1 cellular context compared by ENCODE assay signal in the genomic region with DNA sequence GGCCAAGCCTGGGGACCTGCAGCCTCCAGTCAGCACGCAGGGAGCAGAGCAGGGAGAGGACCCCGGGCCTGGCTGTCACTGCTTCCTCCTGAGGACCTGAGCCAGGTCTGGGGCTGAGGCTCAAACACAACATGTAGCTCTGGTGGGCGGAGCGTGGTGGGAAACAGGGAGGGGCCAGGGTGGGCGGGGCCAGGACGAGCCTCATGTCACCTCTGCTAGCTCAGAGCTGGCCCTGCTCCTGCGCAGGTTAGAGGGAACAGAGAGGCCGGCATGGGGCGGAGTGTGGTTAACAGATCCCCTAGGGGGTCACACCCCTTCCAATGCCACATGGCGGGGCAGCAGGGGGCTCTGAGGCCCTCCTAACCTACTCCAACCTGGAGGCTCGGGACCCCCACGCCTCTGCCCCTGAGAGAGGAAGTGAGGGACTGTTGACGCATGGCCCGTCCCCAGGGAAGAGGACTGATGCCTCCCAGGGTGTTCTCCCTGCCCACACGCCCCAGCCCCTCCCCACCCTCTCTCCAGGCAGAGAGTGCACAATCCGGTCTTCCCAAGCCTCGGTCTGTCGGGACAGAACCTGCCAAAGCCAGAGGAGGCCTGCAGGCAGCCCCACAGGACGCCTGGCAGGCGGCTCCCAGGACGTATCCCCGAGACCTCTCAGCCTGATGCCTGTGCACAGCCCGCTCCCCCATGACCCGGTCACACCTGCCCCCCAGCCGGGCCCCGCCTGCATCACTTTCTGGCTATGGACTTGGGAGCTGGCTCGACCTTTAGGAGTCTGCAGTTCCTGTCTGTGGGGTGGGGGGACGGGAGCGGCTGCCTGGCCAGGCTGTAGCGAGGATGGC.
TF ChIP-seq lines count a peak whose summit lies in the region.

No MANE protein-coding gene starts in this region.

TF ChIP-seq in K562, 482 proteins besides CTCF, POLR2A, EP300 and RAD21 (continued from another document and continues in another):
- no peak for TF ChIP-seq MGA (IDR thresholded peaks at IDR 0.05)
- no peak for TF ChIP-seq MIER1 (IDR thresholded peaks at IDR 0.05; ENCODE audit: low read depth)
- peak; percentile 34 to 83; a peak in 2 of 4 replicates for TF ChIP-seq SIN3A (IDR thresholded peaks at IDR 0.05; ENCODE audit: borderline replicate concordance in 2 of 2, control insufficient read depth in 1 of 2, low read depth in 2 of 2, low read length in 2 of 2)
- TF ChIP-seq ZC3H11A (IDR thresholded peaks at IDR 0.05; ENCODE audit: low read depth, low read length), result no peak
- TF ChIP-seq ARID2 (IDR thresholded peaks at IDR 0.05), result no peak
- no peak for TF ChIP-seq NR2C1 (IDR thresholded peaks at IDR 0.05)
- no peak for TF ChIP-seq NR2C1 (tag; IDR thresholded peaks at IDR 0.05)
- TF ChIP-seq, protein P1, sequence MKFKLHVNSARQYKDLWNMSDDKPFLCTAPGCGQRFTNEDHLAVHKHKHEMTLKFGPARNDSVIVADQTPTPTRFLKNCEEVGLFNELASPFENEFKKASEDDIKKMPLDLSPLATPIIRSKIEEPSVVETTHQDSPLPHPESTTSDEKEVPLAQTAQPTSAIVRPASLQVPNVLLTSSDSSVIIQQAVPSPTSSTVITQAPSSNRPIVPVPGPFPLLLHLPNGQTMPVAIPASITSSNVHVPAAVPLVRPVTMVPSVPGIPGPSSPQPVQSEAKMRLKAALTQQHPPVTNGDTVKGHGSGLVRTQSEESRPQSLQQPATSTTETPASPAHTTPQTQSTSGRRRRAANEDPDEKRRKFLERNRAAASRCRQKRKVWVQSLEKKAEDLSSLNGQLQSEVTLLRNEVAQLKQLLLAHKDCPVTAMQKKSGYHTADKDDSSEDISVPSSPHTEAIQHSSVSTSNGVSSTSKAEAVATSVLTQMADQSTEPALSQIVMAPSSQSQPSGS (CRISPR knock-in tag; IDR thresholded peaks at IDR 0.05), result no peak
- 0 out of 2 replicates have a peak, but pooled peaks have one; percentile 36 for TF ChIP-seq TARDBP (IDR thresholded peaks at IDR 0.05)
- no peak for TF ChIP-seq POLR2B (IDR thresholded peaks at IDR 0.05; ENCODE audit: low read depth, partially characterized antibody)
- no peak for TF ChIP-seq HMG20A (CRISPR knock-in tag; conservative IDR thresholded peaks at IDR 0.05)
- TF ChIP-seq GTF2E2 (tag; IDR thresholded peaks at IDR 0.05), result no peak
- no peak for TF ChIP-seq MTA1 (IDR thresholded peaks at IDR 0.05; ENCODE audit: borderline replicate concordance)
- no peak for TF ChIP-seq NFRKB (IDR thresholded peaks at IDR 0.05; ENCODE audit: low read depth)
- no peak for TF ChIP-seq ZNF57 (CRISPR knock-in tag; IDR thresholded peaks at IDR 0.05)
- TF ChIP-seq GTF2F1 (IDR thresholded peaks at IDR 0.05; ENCODE audit: low read depth, low read length), result no peak
- TF ChIP-seq ZBTB5 (IDR thresholded peaks at IDR 0.05), result no peak
- no peak for TF ChIP-seq SREBF1 (IDR thresholded peaks at IDR 0.05; ENCODE audit: borderline replicate concordance, low read depth, low read length)
- peak; percentile 9; the same call in 1 of the 2 replicates for TF ChIP-seq SMARCA4 (IDR thresholded peaks at IDR 0.05)
- TF ChIP-seq MCM5 (IDR thresholded peaks at IDR 0.05; ENCODE audit: low read depth), result no peak
- TF ChIP-seq CREB3 (tag; conservative IDR thresholded peaks at IDR 0.05; ENCODE audit: low read depth), result no peak
- no peak for TF ChIP-seq NCOR1 (IDR thresholded peaks at IDR 0.05)
- no peak for TF ChIP-seq SP2 (IDR thresholded peaks at IDR 0.05; ENCODE audit: extremely low read depth, low read depth, low read length, poor library complexity, severe bottlenecking)
- TF ChIP-seq ZNF347 (CRISPR knock-in tag; IDR thresholded peaks at IDR 0.05; ENCODE audit: low read depth), result no peak
- no peak for TF ChIP-seq NBN (IDR thresholded peaks at IDR 0.05; ENCODE audit: low read depth)
- TF ChIP-seq, protein P2, sequence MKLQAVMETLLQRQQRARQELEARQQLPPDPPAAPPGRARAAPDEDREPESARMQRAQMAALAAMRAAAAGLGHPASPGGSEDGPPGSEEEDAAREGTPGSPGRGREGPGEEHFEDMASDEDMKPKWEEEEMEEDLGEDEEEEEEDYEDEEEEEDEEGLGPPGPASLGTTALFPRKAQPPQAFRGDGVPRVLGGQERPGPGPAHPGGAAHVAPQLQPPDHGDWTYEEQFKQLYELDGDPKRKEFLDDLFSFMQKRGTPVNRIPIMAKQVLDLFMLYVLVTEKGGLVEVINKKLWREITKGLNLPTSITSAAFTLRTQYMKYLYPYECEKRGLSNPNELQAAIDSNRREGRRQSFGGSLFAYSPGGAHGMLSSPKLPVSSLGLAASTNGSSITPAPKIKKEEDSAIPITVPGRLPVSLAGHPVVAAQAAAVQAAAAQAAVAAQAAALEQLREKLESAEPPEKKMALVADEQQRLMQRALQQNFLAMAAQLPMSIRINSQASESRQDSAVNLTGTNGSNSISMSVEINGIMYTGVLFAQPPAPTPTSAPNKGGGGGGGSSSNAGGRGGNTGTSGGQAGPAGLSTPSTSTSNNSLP (IDR thresholded peaks at IDR 0.05; ENCODE audit: borderline replicate concordance, low read depth, low read length), result no peak
- TF ChIP-seq FOXM1 (IDR thresholded peaks at IDR 0.05; ENCODE audit: low read depth), result no peak
- TF ChIP-seq FOXM1 (CRISPR knock-in tag; IDR thresholded peaks at IDR 0.05; ENCODE audit: low read depth), result no peak
- TF ChIP-seq ESRRB (CRISPR knock-in tag; IDR thresholded peaks at IDR 0.05; ENCODE audit: borderline replicate concordance), result no peak
- TF ChIP-seq XRCC4 (IDR thresholded peaks at IDR 0.05; ENCODE audit: extremely low read depth, insufficient read depth, insufficient read length), result no peak
- TF ChIP-seq ZKSCAN1 (IDR thresholded peaks at IDR 0.05; ENCODE audit: low read depth, low read length), result no peak
- no peak for TF ChIP-seq CHD1 (IDR thresholded peaks at IDR 0.05; ENCODE audit: low read length)
- TF ChIP-seq ETV1 (tag; conservative IDR thresholded peaks at IDR 0.05; ENCODE audit: low read depth), result no peak
- TF ChIP-seq RNF219 (CRISPR knock-in tag; IDR thresholded peaks at IDR 0.05), result no peak
- TF ChIP-seq VEZF1 (CRISPR knock-in tag; IDR thresholded peaks at IDR 0.05), result peak; percentile 58
- TF ChIP-seq L3MBTL2 (IDR thresholded peaks at IDR 0.05), result peak; percentile 47
- no peak for TF ChIP-seq SRSF7 (optimal IDR thresholded peaks at IDR 0.05; ENCODE audit: low read depth, low read length)
